In genomic region chr5:38403407-38403806, GRCh38 we compare ENCODE assay signal across 18 cellular contexts.
DNase-seq lines count a peak whose midpoint lies in the region; ATAC-seq and TF ChIP-seq lines count a peak whose summit lies in the region.
"Had no signal": no experiment of that assay in that cellular context is flagged by ENCODE, and none has a peak within 500 bp of the region (broad histone marks: within the 10 kb centered on the region; RNA-seq: fewer than 3 reads in every experiment).

No MANE protein-coding gene starts in this region.

- H3K27ac ChIP-seq in WERI-Rb-1 (peak overlapping the region; percentile 42), suprapubic skin (no peak overlapping the region), spleen (no peak overlapping the region)
- H3K27ac ChIP-seq: gastroesophageal sphincter, GM23248, SJSA1, transverse colon had no signal

- H3K4me3 ChIP-seq in WERI-Rb-1 (ENCODE audit: low read depth, low read length) (no peak overlapping the region), fibroblast of mammary gland (ENCODE audit: control insufficient read depth, low read depth, low read length) (no peak overlapping the region), suprapubic skin (no peak overlapping the region), spleen (no peak overlapping the region)
- H3K4me3 ChIP-seq: gastroesophageal sphincter, GM23248, SJSA1, transverse colon had no signal

- H3K36me3 ChIP-seq in WERI-Rb-1, result peaks cover 35% of the 10 kb centered on the region
- no peaks in the 10 kb centered on the region for H3K36me3 ChIP-seq in suprapubic skin
- no peaks in the 10 kb centered on the region for H3K36me3 ChIP-seq in spleen
- H3K36me3 ChIP-seq: gastroesophageal sphincter, SJSA1, transverse colon had no signal

- ATAC-seq in HG02973 (IDR thresholded peaks at IDR 0.05; ENCODE audit: unreplicated experiment) (no peak), GM21526 (IDR thresholded peaks at IDR 0.05; ENCODE audit: low FRiP score, unreplicated experiment) (no peak)
- ATAC-seq: gastroesophageal sphincter; stimulated activated memory B cell treated with anti-CD40 and anti-IgM and Interleukin-4, amounts not matched to agents 10 μg/mL and 1 μg/mL and 100 μg/mL, for 72 hours had no signal

- no peak for TF ChIP-seq CTCF in WERI-Rb-1 (IDR thresholded peaks at IDR 0.05; ENCODE audit: low read depth, low read length)
- TF ChIP-seq CTCF in fibroblast of mammary gland (conservative IDR thresholded peaks at IDR 0.05; ENCODE audit: control insufficient read depth, insufficient read depth, low read depth, low read length), result no peak
- no peak for TF ChIP-seq CTCF in suprapubic skin (IDR thresholded peaks at IDR 0.05)
- TF ChIP-seq CTCF in spleen (IDR thresholded peaks at IDR 0.05 in 8 of 11, conservative IDR thresholded peaks at IDR 0.05 in 3 of 11), result no peak

- H3K4me1 ChIP-seq in suprapubic skin (no peaks in the 10 kb centered on the region), spleen (no peaks in the 10 kb centered on the region)
- H3K4me1 ChIP-seq: gastroesophageal sphincter, SJSA1, transverse colon had no signal

- peak; percentile 15 for DNase-seq in NCI-H82 (lab: John Stamatoyannopoulos, UW)
- DNase-seq in NCI-H82 treated with DMSO at 0.1 percent for 48 hours (lab: John Stamatoyannopoulos, UW; ENCODE audit: unreplicated experiment), result no peak
- peak; percentile 33 for DNase-seq in WERI-Rb-1
- DNase-seq in fibroblast of mammary gland (ENCODE audit: low read depth), result peak; percentile 46
- no peak for DNase-seq in suprapubic skin (ENCODE audit: low spot score in 2 of 2)
- no peak for DNase-seq in spleen
- DNase-seq: activated naive CD4-positive, alpha-beta T cell treated with anti-CD3 and anti-CD28 coated beads, Interleukin-2, amount 50 U/mL, for 16 hours; activated T-cell treated with anti-CD3 and anti-CD28 coated beads, Interleukin-2, amount 50 U/mL, for 1 hour; effector memory CD4-positive, alpha-beta T cell; GM23248; naive B cell; posterior cingulate gyrus; transverse colon had no signal

- intact Hi-C loops in spleen (cut with DNase I; ENCODE audit: low total_unique reads), result no loop called here

- no peaks in the 10 kb centered on the region for H3K27me3 ChIP-seq in WERI-Rb-1 (ENCODE audit: insufficient read depth, low read depth, severe bottlenecking)
- H3K27me3 ChIP-seq in suprapubic skin, result peaks cover 7% of the 10 kb centered on the region
- peaks cover 0 to 36% (median 0%) of the 10 kb centered on the region in 7 donors for H3K27me3 ChIP-seq in spleen (replicated peaks in 1 of 7)
- H3K27me3 ChIP-seq: transverse colon had no signal

- 36% methylated on average over 5 of the region's 5 CpGs for WGBS in suprapubic skin
- 50 to 73% (median 70%) methylated on average over 5 of the region's 5 CpGs for WGBS in spleen, 5 donors

- H3K9me3 ChIP-seq in WERI-Rb-1 (ENCODE audit: severe bottlenecking), result no peaks in the 10 kb centered on the region
- no peaks in the 10 kb centered on the region for H3K9me3 ChIP-seq in suprapubic skin
- H3K9me3 ChIP-seq in spleen, result no peaks in the 10 kb centered on the region
- H3K9me3 ChIP-seq: gastroesophageal sphincter, SJSA1, transverse colon had no signal

- TF ChIP-seq POLR2A in suprapubic skin (IDR thresholded peaks at IDR 0.05) (no peak), spleen (IDR thresholded peaks at IDR 0.05) (no peak)

- TF ChIP-seq EP300 in suprapubic skin (IDR thresholded peaks at IDR 0.05), result no peak

Comparison
In these comparisons a context has a peak if more than half of its experiments do, and no peak if none do; other contexts are left out.
1. DNase-seq: peak in NCI-H82 (single experiment), WERI-Rb-1 (single experiment) and fibroblast of mammary gland (single experiment); none in NCI-H82 treated with DMSO at 0.1 percent for 48 hours (single experiment), suprapubic skin (0 of 2) and spleen (single experiment).